Comparison of ENCODE assay signal across 8 cellular contexts in the genomic region with DNA sequence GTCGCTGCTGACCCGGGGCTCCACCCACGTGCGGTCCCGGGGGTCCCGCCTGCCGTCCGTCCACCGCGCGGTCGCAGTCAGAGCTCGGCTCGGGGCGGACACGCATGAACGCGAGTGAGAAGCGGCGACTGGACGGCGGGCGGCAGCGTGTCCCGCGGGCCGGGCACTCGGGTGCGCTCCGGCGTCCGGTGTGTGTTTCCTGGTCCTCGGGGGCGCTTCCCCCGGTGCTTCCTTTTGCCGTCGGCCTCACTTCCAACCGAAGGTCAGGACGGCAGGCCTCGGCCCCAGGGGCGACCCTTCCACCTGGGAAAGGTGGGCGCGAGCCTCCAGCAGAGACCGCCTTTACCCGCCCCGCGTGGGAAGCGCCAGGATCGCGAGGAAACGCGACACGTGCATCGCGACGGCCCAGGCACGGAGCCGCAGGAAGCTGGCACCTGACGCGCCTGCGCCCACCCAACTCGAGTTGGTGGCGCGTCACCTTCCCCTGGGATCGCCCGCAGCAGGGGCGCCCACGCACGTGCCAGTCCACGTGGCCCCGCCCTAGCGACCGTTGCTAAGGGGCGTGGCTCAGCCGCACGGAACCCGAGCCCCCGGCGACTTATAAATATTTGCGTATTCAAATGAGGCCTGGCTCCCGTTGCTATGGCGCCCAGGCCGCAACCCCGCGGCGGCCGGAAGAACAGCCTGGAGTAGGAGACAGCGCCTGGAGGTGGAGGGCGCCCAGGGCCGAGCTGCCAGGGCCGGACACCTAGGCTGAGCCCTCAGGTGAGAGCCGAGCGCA. TPM values are rescaled to one million over a fixed set of nuclear protein-coding genes. Genes with fewer than 3 reads are reported as not detected.
DNase-seq lines count a peak whose midpoint lies in the region; ATAC-seq and TF ChIP-seq lines count a peak whose summit lies in the region.

A gene with protein sequence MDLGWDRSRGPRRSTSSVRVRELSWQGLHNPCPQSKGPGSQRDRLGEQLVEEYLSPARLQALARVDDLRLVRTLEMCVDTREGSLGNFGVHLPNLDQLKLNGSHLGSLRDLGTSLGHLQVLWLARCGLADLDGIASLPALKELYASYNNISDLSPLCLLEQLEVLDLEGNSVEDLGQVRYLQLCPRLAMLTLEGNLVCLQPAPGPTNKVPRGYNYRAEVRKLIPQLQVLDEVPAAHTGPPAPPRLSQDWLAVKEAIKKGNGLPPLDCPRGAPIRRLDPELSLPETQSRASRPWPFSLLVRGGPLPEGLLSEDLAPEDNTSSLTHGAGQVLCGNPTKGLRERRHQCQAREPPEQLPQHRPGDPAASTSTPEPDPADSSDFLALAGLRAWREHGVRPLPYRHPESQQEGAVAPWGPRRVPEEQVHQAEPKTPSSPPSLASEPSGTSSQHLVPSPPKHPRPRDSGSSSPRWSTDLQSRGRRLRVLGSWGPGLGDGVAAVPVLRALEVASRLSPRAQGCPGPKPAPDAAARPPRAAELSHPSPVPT (plus strand): TSS at position 687 of the 781 bp plus-strand sequence. CDS start 3,158 bp downstream, outside the sequence.

- intact Hi-C loops in Right ventricle myocardium superior (cut with DNase I) (no loop called here), psoas muscle (cut with DNase I) (no loop called here), vagina (cut with DNase I) (no loop called here)

- 2 to 4% (median 4%) methylated on average over 75 to 93 of the region's 93 CpGs for WGBS in psoas muscle, 3 donors

- no peak for TF ChIP-seq POLR2A in vagina (IDR thresholded peaks at IDR 0.05)

- no peaks in the 10 kb centered on the region for H3K9me2 ChIP-seq in Karpas-422 (replicated peaks; ENCODE audit: insufficient read depth, low read length)

- H3K9me3 ChIP-seq in Karpas-422 (ENCODE audit: low read length): no peaks in the 10 kb centered on the region
- no peaks in the 10 kb centered on the region for H3K9me3 ChIP-seq in SJCRH30 (replicated peaks)
- no peaks in the 10 kb centered on the region for H3K9me3 ChIP-seq in psoas muscle
- H3K9me3 ChIP-seq in vagina: no peaks in the 10 kb centered on the region

- peak; percentile 52 for ATAC-seq in GM21529 (IDR thresholded peaks at IDR 0.05; ENCODE audit: unreplicated experiment)
- peak; percentile 18 for ATAC-seq in Right ventricle myocardium superior (ENCODE audit: poor library complexity)
- ATAC-seq in psoas muscle: peak; percentile 5 to 25 (median 21)

- H3K27ac ChIP-seq in Karpas-422 (ENCODE audit: low read length) (peak within 1 kb of the TSS; percentile 78), SJCRH30 (no peak within 1 kb of the TSS), psoas muscle (peak within 1 kb of the TSS; percentile 19), vagina (peak within 1 kb of the TSS; percentile 80)

- H3K36me3 ChIP-seq in Karpas-422 (ENCODE audit: insufficient read depth, low read length): no peaks in the 10 kb centered on the region; the same call in 1 of the 2 replicates
- H3K36me3 ChIP-seq in SJCRH30: peaks cover 11% of the 10 kb centered on the region
- H3K36me3 ChIP-seq in psoas muscle (ENCODE audit: insufficient read depth in 1 of 2, low read depth in 1 of 2): peaks cover 0 to 19% of the 10 kb centered on the region in 2 donors
- peaks cover 0 to 18% of the 10 kb centered on the region in 2 donors for H3K36me3 ChIP-seq in vagina

- peak within 1 kb of the TSS; percentile 94 for H3K4me2 ChIP-seq in Karpas-422 (ENCODE audit: low read depth, low read length, poor library complexity, severe bottlenecking)

- peaks cover 7% of the 10 kb centered on the region; the same call in 1 of the 2 replicates for H3K79me2 ChIP-seq in Karpas-422 (ENCODE audit: low read length)

- H3K4me1 ChIP-seq in Karpas-422 (ENCODE audit: low read length) (peaks cover 31% of the 10 kb centered on the region), SJCRH30 (no peaks in the 10 kb centered on the region), psoas muscle (peaks cover 30% of the 10 kb centered on the region), vagina (peaks cover 49% of the 10 kb centered on the region)

- peak within 1 kb of the TSS; percentile 78; the same call in 1 of the 2 replicates for H2AFZ ChIP-seq in Karpas-422 (ENCODE audit: low read length)

- H3K9ac ChIP-seq in Karpas-422 (ENCODE audit: low read length): peak within 1 kb of the TSS; percentile 82

- H4K20me1 ChIP-seq in Karpas-422 (ENCODE audit: insufficient read depth, low read depth, low read length): peaks cover 15% of the 10 kb centered on the region

- H3K4me3 ChIP-seq in Karpas-422 (ENCODE audit: low read length): peak within 1 kb of the TSS; percentile 77
- H3K4me3 ChIP-seq in SJCRH30: no peak within 1 kb of the TSS; the same call in 1 of the 2 replicates
- peak within 1 kb of the TSS; percentile 81 for H3K4me3 ChIP-seq in psoas muscle
- peak within 1 kb of the TSS; percentile 61 to 91 for H3K4me3 ChIP-seq in vagina

- DNase-seq in DMS153 treated with DMSO at 0.1 percent for 48 hours (lab: John Stamatoyannopoulos, UW; ENCODE audit: unreplicated experiment) (peak; percentile 69), Karpas-422 (peak; percentile 99), SJCRH30 (peak; percentile 50), Right ventricle myocardium superior (peak; percentile 87), psoas muscle (peak; percentile 76 to 87), vagina (ENCODE audit: extremely low spot score in 2 of 2) (no peak)
- DNase-seq in activated naive CD4-positive, alpha-beta T cell treated with anti-CD3 and anti-CD28 coated beads, Interleukin-2, amount 50 U/mL, for 16 hours: peak; percentile 89

- no peak for TF ChIP-seq CTCF in psoas muscle (IDR thresholded peaks at IDR 0.05)
- no peak for TF ChIP-seq CTCF in vagina (IDR thresholded peaks at IDR 0.05)

- H3K27me3 ChIP-seq in Karpas-422 (ENCODE audit: low read length) (no peaks in the 10 kb centered on the region), SJCRH30 (no peaks in the 10 kb centered on the region), psoas muscle (ENCODE audit: insufficient read depth in 3 of 3, low read length in 2 of 3) (peaks cover 0 to 16% (median 0%) of the 10 kb centered on the region in 3 donors), vagina (no peaks in the 10 kb centered on the region)

RNA-seq across cellular contexts. Expression of the gene that starts here (rescaled TPM):
- total RNA-seq in Karpas-422 (2014; rRNA removed; shearing (Covaris generic); ENCODE audit: low replicate concordance): 0.37 and 4.6 TPM in 2 replicates
- 0.08 and 0.20 TPM in 2 replicates for total RNA-seq in SJCRH30 (2014; rRNA removed; shearing (Covaris generic))
- total RNA-seq in Right ventricle myocardium superior (0.13 TPM), psoas muscle (under 1 TPM; 0.30 to 0.84 (median 0.55) TPM), vagina (0.49 TPM)
- under 1 TPM in 2 of 3 donors, not detected in 1; 0.39 to 0.61 TPM for polyA plus RNA-seq in psoas muscle

Comparison
In these comparisons a context has a peak if more than half of its experiments do, and no peak if none do; other contexts are left out.
1. Peak in DNase-seq in SJCRH30; RNA of the gene not detected or under 1 TPM.
2. Peak in DNase-seq and ATAC-seq in Right ventricle myocardium superior; RNA of the gene not detected or under 1 TPM.
3. Peak in DNase-seq, ATAC-seq, H3K4me3 ChIP-seq and H3K27ac ChIP-seq in psoas muscle; RNA of the gene not detected or under 1 TPM.
4. DNase-seq: peak in DMS153 treated with DMSO at 0.1 percent for 48 hours (single experiment), Karpas-422 (single experiment) and activated naive CD4-positive, alpha-beta T cell treated with anti-CD3 and anti-CD28 coated beads, Interleukin-2, amount 50 U/mL, for 16 hours (single experiment); none in vagina (0 of 2).
5. Peak in every context shown above with its lines, with median percentiles within 50 percentile points of each other: ATAC-seq.